In genomic region chr19:18119243-18120105, GRCh38 we compare ENCODE assay signal across 8 cellular contexts. TPM values are rescaled to one million over a fixed set of nuclear protein-coding genes. Genes with fewer than 3 reads are reported as not detected.
A peak's percentile ranks its signal among the peaks of the same experiment; 100 is the strongest.
DNase-seq lines count a peak whose midpoint lies in the region; ATAC-seq and TF ChIP-seq lines count a peak whose summit lies in the region.

No MANE protein-coding gene starts in this region.

- H3K4me3 ChIP-seq in HFF-Myc (replicated peaks; ENCODE audit: low read depth, low read length), result peak overlapping the region; percentile 70; the same call in 1 of the 2 replicates

- H3K9me3 Mint-ChIP-seq in immature natural killer cell, result no peaks in the 10 kb centered on the region
- no peaks in the 10 kb centered on the region for H3K9me3 Mint-ChIP-seq in stimulated activated effector memory CD8-positive, alpha-beta T cell treated with anti-CD3 and anti-CD28 coated beads, Interleukin-12 subunit alpha, Interleukin-12 subunit beta, amount 100 ng/mL, for 72 hours

- H3K27me3 Mint-ChIP-seq in immature natural killer cell (ENCODE audit: low read depth in 3 of 3), result peaks cover 0 to 12% (median 10%) of the 10 kb centered on the region in 3 donors

- H3K4me3 Mint-ChIP-seq in immature natural killer cell, result peak overlapping the region; percentile 92 to 98 (median 96)
- peak overlapping the region; percentile 73 for H3K4me3 Mint-ChIP-seq in stimulated activated effector memory CD8-positive, alpha-beta T cell treated with anti-CD3 and anti-CD28 coated beads, Interleukin-12 subunit alpha, Interleukin-12 subunit beta, amount 100 ng/mL, for 72 hours

- peak overlapping the region; percentile 85 to 98 (median 96) for H3K27ac Mint-ChIP-seq in immature natural killer cell
- H3K27ac Mint-ChIP-seq in stimulated activated effector memory CD8-positive, alpha-beta T cell treated with anti-CD3 and anti-CD28 coated beads, Interleukin-12 subunit alpha, Interleukin-12 subunit beta, amount 100 ng/mL, for 72 hours, result peak overlapping the region; percentile 94

- H3K4me1 Mint-ChIP-seq in immature natural killer cell, result peaks cover 37 to 46% of the 10 kb centered on the region in 2 donors
- H3K4me1 Mint-ChIP-seq in stimulated activated effector memory CD8-positive, alpha-beta T cell treated with anti-CD3 and anti-CD28 coated beads, Interleukin-12 subunit alpha, Interleukin-12 subunit beta, amount 100 ng/mL, for 72 hours, result peaks cover 49% of the 10 kb centered on the region

- ATAC-seq in stimulated activated effector memory CD8-positive, alpha-beta T cell treated with anti-CD3 and anti-CD28 coated beads, Interleukin-12 subunit alpha, Interleukin-12 subunit beta, amount 100 ng/mL, for 72 hours, result peak; percentile 58

- H3K36me3 Mint-ChIP-seq in immature natural killer cell, result peaks cover 3 to 18% (median 4%) of the 10 kb centered on the region in 3 donors
- H3K36me3 Mint-ChIP-seq in stimulated activated effector memory CD8-positive, alpha-beta T cell treated with anti-CD3 and anti-CD28 coated beads, Interleukin-12 subunit alpha, Interleukin-12 subunit beta, amount 100 ng/mL, for 72 hours, result peaks cover 62% of the 10 kb centered on the region

- DNase-seq in HFF-Myc (ENCODE audit: extremely low read depth, low read depth) (no peak), activated T-cell treated with anti-CD3 and anti-CD28 coated beads for 4 hours (peak; percentile 69), immature natural killer cell (peak; percentile 47 to 53 (median 51)), DMS114 treated with DMSO at 0.1 percent for 48 hours (lab: John Stamatoyannopoulos, UW; ENCODE audit: unreplicated experiment) (no peak), cortex of kidney (lab: John Stamatoyannopoulos, UW) (no peak), G401 (ENCODE audit: low spot score) (no peak), SW 1271 (lab: John Stamatoyannopoulos, UW) (no peak)
- DNase-seq in stimulated activated effector memory CD8-positive, alpha-beta T cell treated with anti-CD3 and anti-CD28 coated beads, Interleukin-12 subunit alpha, Interleukin-12 subunit beta, amount 100 ng/mL, for 72 hours (ENCODE audit: low spot score in 2 of 2), result peak in 1 of 2 donors; percentile 77

- in situ Hi-C loops in G401 (cut with HindIII; ENCODE audit: low sequenced_read_pairs), result no loop called here

- TF ChIP-seq CTCF in HFF-Myc (IDR thresholded peaks at IDR 0.05; ENCODE audit: low read depth, low read length, missing control alignments), result no peak

RNA-seq across cellular contexts. Expression of gene MAST3, which starts 21.9 kb away (rescaled TPM):
- polyA plus RNA-seq in immature natural killer cell, result 10 to 100 TPM in 2 of 3 donors, 1 to 10 TPM in 1; 7.3 to 39.1 (median 12.6) TPM
- total RNA-seq in G401 (2014; rRNA removed; shearing (Covaris generic)), result 1.2 and 2.6 TPM in 2 replicates

RNA-seq across cellular contexts. Expression of gene IL12RB1, which starts 32.7 kb away (rescaled TPM):
- 100 to 1,000 TPM in 1 of 3 donors, 10 to 100 TPM in 2; 62.7 to 105 (median 83.3) TPM for polyA plus RNA-seq in immature natural killer cell
- total RNA-seq in G401 (2014; rRNA removed; shearing (Covaris generic)), result not detected in 2 replicates

RNA-seq across cellular contexts. Expression of gene PIK3R2, which starts 33.5 kb away (rescaled TPM):
- 1 to 10 TPM; 1.7 to 4.7 (median 3.5) TPM for polyA plus RNA-seq in immature natural killer cell
- 7.9 and 31.5 TPM in 2 replicates for total RNA-seq in G401 (2014; rRNA removed; shearing (Covaris generic))

RNA-seq across cellular contexts. Expression of gene IFI30, which starts 54.1 kb away (rescaled TPM):
- 100 to 1,000 TPM in 1 of 3 donors, 10 to 100 TPM in 2; 49.0 to 184 (median 83.1) TPM for polyA plus RNA-seq in immature natural killer cell
- total RNA-seq in G401 (2014; rRNA removed; shearing (Covaris generic)), result 77.6 and 103 TPM in 2 replicates

Comparison
In these comparisons a context has a peak if more than half of its experiments do, and no peak if none do; other contexts are left out.
1. DNase-seq: peak in activated T-cell treated with anti-CD3 and anti-CD28 coated beads for 4 hours (single experiment) and immature natural killer cell (3 of 3); none in HFF-Myc (single experiment), DMS114 treated with DMSO at 0.1 percent for 48 hours (single experiment), cortex of kidney (single experiment), G401 (single experiment) and SW 1271 (0 of 2).